Comparison of ENCODE assay signal across 25 cellular contexts in the genomic region with DNA sequence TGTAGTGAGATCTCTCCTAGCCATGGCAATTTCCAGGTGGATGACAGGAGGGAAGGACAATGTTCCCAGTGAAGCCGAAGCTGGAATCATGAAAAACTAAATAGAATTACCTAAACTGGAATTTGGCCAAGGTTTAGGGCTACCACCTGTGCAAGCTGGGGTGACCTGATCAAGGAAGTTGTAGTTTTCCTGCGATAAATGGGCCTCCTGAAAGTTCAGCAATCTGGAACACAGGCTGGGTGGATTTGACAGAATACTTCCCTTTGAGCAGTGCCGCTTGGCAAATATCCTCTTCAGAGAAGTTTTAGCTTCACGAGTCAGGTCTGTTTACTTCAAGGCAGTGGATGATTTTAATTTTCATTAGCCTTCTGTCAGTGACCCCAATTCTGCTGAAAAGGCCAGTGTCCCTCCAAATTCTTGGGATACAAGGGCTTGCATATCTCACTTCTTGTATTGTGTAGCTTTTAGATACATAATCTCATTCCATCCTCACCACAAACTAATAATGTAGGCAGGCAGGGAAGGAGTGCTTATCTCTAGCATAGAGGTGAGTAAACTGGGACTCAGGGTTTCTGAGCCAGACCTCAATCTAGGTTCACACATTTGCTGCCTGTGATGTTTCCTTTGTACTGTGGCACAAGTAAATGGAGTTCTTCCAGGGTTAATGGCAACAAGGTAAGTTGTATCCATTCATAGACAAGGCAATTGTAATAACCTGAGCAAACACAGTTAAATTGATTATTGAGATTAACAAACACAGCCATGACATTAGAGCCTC.
DNase-seq lines count a peak whose midpoint lies in the region; ATAC-seq, FAIRE-seq and TF ChIP-seq lines count a peak whose summit lies in the region.
"Had no signal": no experiment of that assay in that cellular context is flagged by ENCODE, and none has a peak within 500 bp of the region (broad histone marks: within the 10 kb centered on the region; RNA-seq: fewer than 3 reads in every experiment).

No MANE protein-coding gene starts in this region.

- H3K4me1 ChIP-seq in HUES6 (ENCODE audit: control insufficient read depth, insufficient read depth, low read length) (peaks cover 6% of the 10 kb centered on the region), astrocyte (ENCODE audit: insufficient read depth, low read length) (peaks cover 5% of the 10 kb centered on the region), mesendoderm (ENCODE audit: control insufficient read depth, low read depth, low read length) (peaks cover 20% of the 10 kb centered on the region)

- H3K4me3 ChIP-seq in HUES6 (ENCODE audit: low read depth, low read length) (no peak overlapping the region), astrocyte (ENCODE audit: insufficient read depth, low read depth, low read length) (no peak overlapping the region), mesendoderm (ENCODE audit: low read length) (no peak overlapping the region)

- no peak overlapping the region for H3K23ac ChIP-seq in mesendoderm (ENCODE audit: low read length)

- H3K27me3 Mint-ChIP-seq in astrocyte (ENCODE audit: low read depth, unreplicated experiment): peaks cover 3% of the 10 kb centered on the region
- no peaks in the 10 kb centered on the region for H3K27me3 Mint-ChIP-seq in natural killer cell treated with Interleukin-12 subunit alpha and Interleukin-12 subunit beta and Interleukin-15 and Interleukin-18, amount 100 ng/mL, for 72 hours
- H3K27me3 Mint-ChIP-seq: CD8-positive, alpha-beta memory T cell had no signal

- H3K9ac ChIP-seq in HUES6 (ENCODE audit: low read length) (no peak overlapping the region), astrocyte (ENCODE audit: low read length) (no peak overlapping the region), mesendoderm (ENCODE audit: low read length) (peak overlapping the region; percentile 59)

- no peaks in the 10 kb centered on the region for H4K20me1 ChIP-seq in astrocyte (ENCODE audit: insufficient read depth, low read length)

- peak overlapping the region; percentile 78 for H3K18ac ChIP-seq in mesendoderm (ENCODE audit: low read length)

- H3K79me1 ChIP-seq in mesendoderm (ENCODE audit: low read length): no peaks in the 10 kb centered on the region

- H2BK120ac ChIP-seq in mesendoderm (ENCODE audit: low read depth, low read length): peak overlapping the region; percentile 54

- H3K36me3 Mint-ChIP-seq in astrocyte (ENCODE audit: low read depth, unreplicated experiment): no peaks in the 10 kb centered on the region
- H3K36me3 Mint-ChIP-seq in natural killer cell treated with Interleukin-12 subunit alpha and Interleukin-12 subunit beta and Interleukin-15 and Interleukin-18, amount 100 ng/mL, for 72 hours: no peaks in the 10 kb centered on the region
- H3K36me3 Mint-ChIP-seq: CD8-positive, alpha-beta memory T cell had no signal

- ATAC-seq in natural killer cell treated with Interleukin-12 subunit alpha and Interleukin-12 subunit beta and Interleukin-15 and Interleukin-18, amount 100 ng/mL, for 72 hours: no peak
- ATAC-seq in GM21390 (IDR thresholded peaks at IDR 0.05; ENCODE audit: unreplicated experiment): no peak
- ATAC-seq: Panc1, SK-N-SH treated with all-trans-retinoic acid at 6 μM for 48 hours had no signal

- H2BK5ac ChIP-seq in mesendoderm (ENCODE audit: low read length): peak overlapping the region; percentile 100

- H3K4ac ChIP-seq in mesendoderm (ENCODE audit: low read depth, low read length): peak overlapping the region; percentile 88

- H3K4me1 Mint-ChIP-seq in astrocyte (ENCODE audit: low read depth, unreplicated experiment): no peaks in the 10 kb centered on the region
- H3K4me1 Mint-ChIP-seq in natural killer cell treated with Interleukin-12 subunit alpha and Interleukin-12 subunit beta and Interleukin-15 and Interleukin-18, amount 100 ng/mL, for 72 hours (ENCODE audit: low read depth in 2 of 2): no peaks in the 10 kb centered on the region
- H3K4me1 Mint-ChIP-seq: CD8-positive, alpha-beta memory T cell had no signal

- peak overlapping the region; percentile 53 for H3K56ac ChIP-seq in mesendoderm (ENCODE audit: low read length)

- H3K79me2 ChIP-seq in astrocyte (ENCODE audit: insufficient read depth, low read length) (no peaks in the 10 kb centered on the region), mesendoderm (ENCODE audit: control insufficient read depth, insufficient read depth, low read length) (no peaks in the 10 kb centered on the region)

- FAIRE-seq in D721Med (lab: Jason Lieb, UNC) (peak; percentile 69), astrocyte (lab: Jason Lieb, UNC) (no peak)
- FAIRE-seq: A204.1, GM18507, H1 had no signal

- H3K4me2 ChIP-seq in astrocyte (ENCODE audit: low read length): no peak overlapping the region
- no peak overlapping the region for H3K4me2 ChIP-seq in mesendoderm (ENCODE audit: low read length)

- DNase-seq in D721Med (ENCODE audit: insufficient read length, low spot score) (no peak), astrocyte (ENCODE audit: low read depth) (peak; percentile 7), mesendoderm (peak; percentile 87), mucosa of gallbladder (ENCODE audit: low spot score) (no peak), islet precursor cell (no peak)
- DNase-seq in natural killer cell treated with Interleukin-12 subunit alpha and Interleukin-12 subunit beta and Interleukin-15 and Interleukin-18, amount 100 ng/mL, for 72 hours (ENCODE audit: low spot score): no peak
- DNase-seq: Calu3; CD8-positive, alpha-beta memory T cell; GDM1; KBM-7; MM.1S; NCI-H1048; NCI-H1417 treated with DMSO at 0.1 percent for 48 hours; NCI-H2029; NCI-H226; NCI-H510A treated with DMSO at 0.1 percent for 48 hours; NK-92 treated with Interleukin-12 subunit alpha and Interleukin-12 subunit beta, amount 100 ng/mL, for 24 hours had no signal

- no peak for TF ChIP-seq CTCF in D721Med (IDR thresholded peaks at IDR 0.05; ENCODE audit: insufficient read depth, missing control alignments)
- TF ChIP-seq CTCF in astrocyte (IDR thresholded peaks at IDR 0.05; ENCODE audit: insufficient read depth, low read depth, low read length): no peak

- H3K27me3 ChIP-seq in HUES6 (ENCODE audit: control insufficient read depth, insufficient read depth, low read length): no peaks in the 10 kb centered on the region
- H3K27me3 ChIP-seq in astrocyte (ENCODE audit: insufficient read depth, low read length): no peaks in the 10 kb centered on the region
- no peaks in the 10 kb centered on the region for H3K27me3 ChIP-seq in mesendoderm (ENCODE audit: insufficient read depth, low read length, poor library complexity)

- no peaks in the 10 kb centered on the region for H3K9me3 Mint-ChIP-seq in astrocyte (ENCODE audit: unreplicated experiment)
- peaks cover 7% of the 10 kb centered on the region for H3K9me3 Mint-ChIP-seq in natural killer cell treated with Interleukin-12 subunit alpha and Interleukin-12 subunit beta and Interleukin-15 and Interleukin-18, amount 100 ng/mL, for 72 hours

- no peaks in the 10 kb centered on the region for H3K36me3 ChIP-seq in HUES6 (ENCODE audit: control insufficient read depth, insufficient read depth, low read length)
- H3K36me3 ChIP-seq in astrocyte (ENCODE audit: insufficient read depth, low read length): no peaks in the 10 kb centered on the region
- no peaks in the 10 kb centered on the region for H3K36me3 ChIP-seq in mesendoderm (ENCODE audit: control insufficient read depth, insufficient read depth, low read length)

- no CpG with 5 or more reads among the region's 4 CpGs for WGBS in mesendoderm (ENCODE audit: extremely low coverage, insufficient coverage, low lambda C conversion rate)

- H2BK15ac ChIP-seq in mesendoderm (replicated peaks; ENCODE audit: low read depth): no peak overlapping the region

- no peak overlapping the region for H2AFZ ChIP-seq in astrocyte (ENCODE audit: low read depth, low read length)

- H3K4me3 Mint-ChIP-seq in astrocyte (ENCODE audit: unreplicated experiment): no peak overlapping the region
- no peak overlapping the region for H3K4me3 Mint-ChIP-seq in natural killer cell treated with Interleukin-12 subunit alpha and Interleukin-12 subunit beta and Interleukin-15 and Interleukin-18, amount 100 ng/mL, for 72 hours
- H3K4me3 Mint-ChIP-seq: CD8-positive, alpha-beta memory T cell had no signal

- H3K9me3 ChIP-seq in HUES6 (ENCODE audit: control insufficient read depth, insufficient read depth, low read depth, low read length) (no peaks in the 10 kb centered on the region), astrocyte (ENCODE audit: insufficient read depth, low read depth, low read length) (no peaks in the 10 kb centered on the region)

- H3K27ac ChIP-seq in HUES6 (ENCODE audit: low read depth, low read length) (peak overlapping the region; percentile 18; the same call in 1 of the 2 replicates), astrocyte (ENCODE audit: low read depth, low read length) (no peak overlapping the region), mesendoderm (ENCODE audit: low read depth, low read length) (peak overlapping the region; percentile 89)
- H3K27ac ChIP-seq: C4-2B had no signal

- H4K8ac ChIP-seq in mesendoderm (ENCODE audit: low read depth, low read length): no peak overlapping the region

- H3K27ac Mint-ChIP-seq in astrocyte (ENCODE audit: unreplicated experiment): no peak overlapping the region
- H3K27ac Mint-ChIP-seq in natural killer cell treated with Interleukin-12 subunit alpha and Interleukin-12 subunit beta and Interleukin-15 and Interleukin-18, amount 100 ng/mL, for 72 hours: no peak overlapping the region

- peak overlapping the region; percentile 80 for H2AK5ac ChIP-seq in mesendoderm (ENCODE audit: low read length)

- peak overlapping the region; percentile 1 for H4K5ac ChIP-seq in mesendoderm (ENCODE audit: low read length)

Comparison
In these comparisons a context has a peak if more than half of its experiments do, and no peak if none do; other contexts are left out.
1. DNase-seq: peak in astrocyte (single experiment) and mesendoderm (single experiment); none in D721Med (single experiment), natural killer cell treated with Interleukin-12 subunit alpha and Interleukin-12 subunit beta and Interleukin-15 and Interleukin-18, amount 100 ng/mL, for 72 hours (single experiment), mucosa of gallbladder (single experiment) and islet precursor cell (single experiment).